13 cellular contexts compared by ENCODE assay signal in genomic region chr5:177469750-177470525, GRCh38. TPM values are rescaled to one million over a fixed set of nuclear protein-coding genes. Genes with fewer than 3 reads are reported as not detected.
DNase-seq lines count a peak whose midpoint lies in the region; ATAC-seq, FAIRE-seq and TF ChIP-seq lines count a peak whose summit lies in the region.
"Had no signal": no experiment of that assay in that cellular context is flagged by ENCODE, and none has a peak within 500 bp of the region (broad histone marks: within the 10 kb centered on the region; RNA-seq: fewer than 3 reads in every experiment).

No MANE protein-coding gene starts in this region.

- FAIRE-seq in astrocyte (lab: Jason Lieb, UNC) = no peak

- DNase-seq in heart right ventricle (no peak), cardiac septum (ENCODE audit: low spot score) (no peak), astrocyte (ENCODE audit: low read depth) (no peak), type B pancreatic cell (ENCODE audit: extremely low spot score, unreplicated experiment) (no peak), occipital lobe (lab: John Stamatoyannopoulos, UW) (no peak), DMS153 treated with DMSO at 0.1 percent for 48 hours (lab: John Stamatoyannopoulos, UW; ENCODE audit: unreplicated experiment) (no peak)
- DNase-seq: activated T-cell treated with anti-CD3 and anti-CD28 coated beads, Interleukin-2, amount 50 U/mL, for 48 hours; NCI-H2081 treated with DMSO at 0.1 percent for 48 hours had no signal

- H3K4me3 Mint-ChIP-seq in astrocyte (ENCODE audit: unreplicated experiment) = peak overlapping the region; percentile 88
- H3K4me3 Mint-ChIP-seq in type B pancreatic cell = peak overlapping the region; percentile 78
- H3K4me3 Mint-ChIP-seq: memory B cell had no signal

- TF ChIP-seq CTCF in heart right ventricle (IDR thresholded peaks at IDR 0.05) (no peak), astrocyte (IDR thresholded peaks at IDR 0.05; ENCODE audit: insufficient read depth, low read depth, low read length) (no peak), type B pancreatic cell (conservative IDR thresholded peaks at IDR 0.05) (no peak)

- H3K9me3 Mint-ChIP-seq in astrocyte (ENCODE audit: unreplicated experiment) = no peaks in the 10 kb centered on the region
- H3K9me3 Mint-ChIP-seq in type B pancreatic cell = no peaks in the 10 kb centered on the region
- H3K9me3 Mint-ChIP-seq: memory B cell had no signal

- WGBS in heart right ventricle, 2 donors = 66 to 69% methylated on average over 8 of the region's 8 CpGs
- 80 to 94% methylated on average over 4 to 6 of the region's 8 CpGs for WGBS in mesodermal cell (ENCODE audit: insufficient coverage in 2 of 2), 2 experiments

- peaks cover 0 to 39% (median 13%) of the 10 kb centered on the region in 7 donors for H3K27me3 ChIP-seq in heart right ventricle
- H3K27me3 ChIP-seq in astrocyte (ENCODE audit: insufficient read depth, low read length) = no peaks in the 10 kb centered on the region

- ATAC-seq in heart right ventricle = no peak
- ATAC-seq in HG03378 (IDR thresholded peaks at IDR 0.05; ENCODE audit: unreplicated experiment) = no peak
- ATAC-seq: Panc1 had no signal

- H3K36me3 Mint-ChIP-seq in astrocyte (ENCODE audit: low read depth, unreplicated experiment) (peaks cover 26% of the 10 kb centered on the region), type B pancreatic cell (peaks cover 31% of the 10 kb centered on the region)
- H3K36me3 Mint-ChIP-seq: memory B cell had no signal

- peaks cover 78% of the 10 kb centered on the region for H3K79me2 ChIP-seq in astrocyte (ENCODE audit: insufficient read depth, low read length)

- H3K9ac ChIP-seq in astrocyte (ENCODE audit: low read length) = peak overlapping the region; percentile 94

- H2AFZ ChIP-seq in astrocyte (ENCODE audit: low read depth, low read length) = no peak overlapping the region

- H3K27me3 Mint-ChIP-seq in astrocyte (ENCODE audit: low read depth, unreplicated experiment) (no peaks in the 10 kb centered on the region), type B pancreatic cell (no peaks in the 10 kb centered on the region)

- H3K4me1 Mint-ChIP-seq in astrocyte (ENCODE audit: low read depth, unreplicated experiment) (peaks cover 41% of the 10 kb centered on the region), type B pancreatic cell (ENCODE audit: unreplicated experiment) (peaks cover 23% of the 10 kb centered on the region)

- peaks cover 0 to 7% (median 0%) of the 10 kb centered on the region in 11 donors for H3K9me3 ChIP-seq in heart right ventricle
- H3K9me3 ChIP-seq in astrocyte (ENCODE audit: insufficient read depth, low read depth, low read length) = no peaks in the 10 kb centered on the region
- H3K9me3 ChIP-seq in mesodermal cell (ENCODE audit: control insufficient read depth, low read length) = no peaks in the 10 kb centered on the region

- intact Hi-C loops in heart right ventricle (cut with DNase I) (no loop called here), cardiac septum (cut with DNase I) (no loop called here)

- H3K36me3 ChIP-seq in heart right ventricle (peaks cover 0 to 35% (median 16%) of the 10 kb centered on the region in 9 donors), astrocyte (ENCODE audit: insufficient read depth, low read length) (peaks cover 37% of the 10 kb centered on the region), mesodermal cell (ENCODE audit: control insufficient read depth, insufficient read depth, low read length) (peaks cover 72% of the 10 kb centered on the region)

- peak overlapping the region in 9 of 10 donors; percentile 25 to 93 (median 49) for H3K27ac ChIP-seq in heart right ventricle
- peak overlapping the region; percentile 81 for H3K27ac ChIP-seq in astrocyte (ENCODE audit: low read depth, low read length)
- peak overlapping the region; percentile 53 for H3K27ac ChIP-seq in mesodermal cell (ENCODE audit: low read depth, low read length, severe bottlenecking)

- peak overlapping the region; percentile 96 for H3K27ac Mint-ChIP-seq in astrocyte (ENCODE audit: unreplicated experiment)
- peak overlapping the region; percentile 90 for H3K27ac Mint-ChIP-seq in type B pancreatic cell
- H3K27ac Mint-ChIP-seq: B cell, memory B cell had no signal

- H3K4me3 ChIP-seq in heart right ventricle (no peak overlapping the region), astrocyte (ENCODE audit: insufficient read depth, low read depth, low read length) (peak overlapping the region; percentile 26), mesodermal cell (ENCODE audit: extremely low read depth, insufficient read depth, low read length, poor library complexity, severe bottlenecking) (no peak overlapping the region)

- peak overlapping the region; percentile 99 for H3K4me2 ChIP-seq in astrocyte (ENCODE audit: low read length)

- H3K4me1 ChIP-seq in heart right ventricle (peaks cover 26 to 51% (median 44%) of the 10 kb centered on the region in 9 donors), astrocyte (ENCODE audit: insufficient read depth, low read length) (peaks cover 53% of the 10 kb centered on the region), mesodermal cell (ENCODE audit: control insufficient read depth, insufficient read depth, low read length, poor library complexity, severe bottlenecking) (peaks cover 50% of the 10 kb centered on the region)

- H4K20me1 ChIP-seq in astrocyte (ENCODE audit: insufficient read depth, low read length) = peaks cover 78% of the 10 kb centered on the region

RNA-seq across cellular contexts. Expression of gene DBN1, which starts 3.5 kb away (rescaled TPM):
- 10 to 100 TPM; 13.1 to 52.9 (median 19.1) TPM for total RNA-seq in heart right ventricle
- 10 to 100 TPM; 19.2 to 31.5 TPM for polyA plus RNA-seq in heart right ventricle
- total RNA-seq in cardiac septum = 27.5 TPM
- total RNA-seq in astrocyte = 350 and 371 TPM in 2 replicates
- polyA plus RNA-seq in mesodermal cell (2013, experiment 1 of 2) = 229 TPM
- polyA plus RNA-seq in mesodermal cell (2013, experiment 2 of 2) = 194 TPM
- 200 and 269 TPM in 2 replicates for total RNA-seq in type B pancreatic cell (ENCODE audit: low replicate concordance)
- 170 TPM for total RNA-seq in occipital lobe

RNA-seq across cellular contexts. Expression of gene PRR7, which starts 23.3 kb away (rescaled TPM):
- 1 to 10 TPM in 9 of 10 donors, under 1 TPM in 1; 0.97 to 2.9 (median 1.9) TPM for total RNA-seq in heart right ventricle
- 1 to 10 TPM; 1.8 to 2.7 TPM for polyA plus RNA-seq in heart right ventricle
- 5.1 TPM for total RNA-seq in cardiac septum
- total RNA-seq in astrocyte = 9.9 TPM in 2 replicates
- 8.4 TPM for polyA plus RNA-seq in mesodermal cell (2013, experiment 1 of 2)
- 5.4 TPM for polyA plus RNA-seq in mesodermal cell (2013, experiment 2 of 2)
- 5.9 and 8.8 TPM in 2 replicates for total RNA-seq in type B pancreatic cell (ENCODE audit: low replicate concordance)
- total RNA-seq in occipital lobe = 11.7 TPM

RNA-seq across cellular contexts. Expression of gene PDLIM7, which starts 27.5 kb away (rescaled TPM):
- 10 to 100 TPM; 32.5 to 70.6 (median 51.0) TPM for total RNA-seq in heart right ventricle
- polyA plus RNA-seq in heart right ventricle = 100 to 1,000 TPM; 129 to 131 TPM
- total RNA-seq in cardiac septum = 133 TPM
- 590 and 591 TPM in 2 replicates for total RNA-seq in astrocyte
- 284 TPM for polyA plus RNA-seq in mesodermal cell (2013, experiment 1 of 2)
- 227 TPM for polyA plus RNA-seq in mesodermal cell (2013, experiment 2 of 2)
- total RNA-seq in type B pancreatic cell (ENCODE audit: low replicate concordance) = 66.5 and 187 TPM in 2 replicates
- total RNA-seq in occipital lobe = 7.8 TPM

RNA-seq across cellular contexts. Expression of gene DOK3, which starts 39.7 kb away (rescaled TPM):
- 10 to 100 TPM in 1 of 10 donors, 1 to 10 TPM in 7, under 1 TPM in 2; 0.74 to 11.4 (median 1.9) TPM for total RNA-seq in heart right ventricle
- 1 to 10 TPM; 2.4 to 4.0 TPM for polyA plus RNA-seq in heart right ventricle
- 4.7 TPM for total RNA-seq in cardiac septum
- 15.6 and 16.3 TPM in 2 replicates for total RNA-seq in astrocyte
- 3.6 TPM for polyA plus RNA-seq in mesodermal cell (2013, experiment 1 of 2)
- polyA plus RNA-seq in mesodermal cell (2013, experiment 2 of 2) = 2.8 TPM
- total RNA-seq in type B pancreatic cell (ENCODE audit: low replicate concordance) = 6.2 and 6.9 TPM in 2 replicates
- total RNA-seq in occipital lobe = 3.0 TPM

RNA-seq across cellular contexts. Expression of gene GRK6, which starts 43.5 kb away (rescaled TPM):
- total RNA-seq in heart right ventricle (10 to 100 TPM; 11.8 to 21.2 (median 15.2) TPM), cardiac septum (20.2 TPM), astrocyte (19.7 and 25.9 TPM in 2 replicates), type B pancreatic cell (ENCODE audit: low replicate concordance) (46.1 and 47.3 TPM in 2 replicates), occipital lobe (14.0 TPM)
- 10 to 100 TPM in 1 of 2 donors, 1 to 10 TPM in 1; 6.7 to 22.9 TPM for polyA plus RNA-seq in heart right ventricle
- polyA plus RNA-seq in mesodermal cell (2013, experiment 1 of 2) = 29.2 TPM
- polyA plus RNA-seq in mesodermal cell (2013, experiment 2 of 2) = 26.2 TPM
